ENCODE assay signal across 7 cellular contexts in the genomic region with DNA sequence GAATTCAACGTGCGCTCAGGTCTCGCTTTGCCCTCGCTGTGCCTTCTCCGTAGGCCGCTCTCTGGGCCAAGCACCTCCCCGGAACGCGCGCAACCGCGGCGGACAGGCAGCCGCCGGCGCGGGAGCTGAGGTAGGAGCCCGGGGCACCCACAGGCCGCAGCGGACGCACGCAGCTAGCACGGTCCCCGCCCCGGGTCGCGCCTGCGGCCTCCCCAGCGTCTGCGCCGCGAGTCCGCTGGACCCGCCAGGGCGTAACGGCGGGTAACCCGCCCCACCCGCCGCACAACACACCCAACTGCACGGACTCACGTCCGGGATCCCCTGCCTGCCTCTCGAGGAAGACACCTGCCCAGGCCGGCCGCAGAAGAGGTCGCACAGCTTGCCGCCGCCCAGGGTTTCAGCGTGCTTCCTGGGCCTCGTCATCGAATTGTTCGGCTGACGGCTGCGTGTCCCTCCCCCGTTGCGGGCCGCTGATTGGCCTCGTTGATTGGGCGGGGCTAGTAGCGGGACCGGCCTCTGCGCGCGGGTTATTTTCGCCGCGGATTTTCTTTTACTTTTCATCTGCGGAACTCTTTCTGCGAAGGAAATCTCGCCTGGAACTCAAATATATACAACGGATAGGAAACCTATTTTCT. TPM values are rescaled to one million over a fixed set of nuclear protein-coding genes. Genes with fewer than 3 reads are reported as not detected.
DNase-seq lines count a peak whose midpoint lies in the region; ATAC-seq and TF ChIP-seq lines count a peak whose summit lies in the region.

CLCC1 (minus strand) TSS at position 433 of the 635 bp plus-strand sequence. CDS start 13,047 bp downstream, outside the sequence.

- peak within 1 kb of the TSS; percentile 71 for H3K4me3 ChIP-seq in astrocyte of the cerebellum (ENCODE audit: low read depth, low read length)

- peak; percentile 93 for DNase-seq in NCI-H2029 (lab: John Stamatoyannopoulos, UW)
- DNase-seq in T-helper 22 cell (ENCODE audit: low read depth): peak; percentile 92
- DNase-seq in astrocyte of the cerebellum (ENCODE audit: low read depth): peak; percentile 65
- peak; percentile 97 for DNase-seq in hepatic stellate cell (ENCODE audit: low spot score)
- DNase-seq in renal cortical epithelial cell (ENCODE audit: low read depth): peak; percentile 79

- TF ChIP-seq CTCF in astrocyte of the cerebellum (IDR thresholded peaks at IDR 0.05; ENCODE audit: low read depth, low read length, missing control alignments): no peak

- in situ Hi-C loops in astrocyte of the cerebellum (cut with HindIII; ENCODE audit: low sequenced_read_pairs): no loop called here

- ATAC-seq in GM18502 (IDR thresholded peaks at IDR 0.05; ENCODE audit: poor library complexity, unreplicated experiment) (peak; percentile 95), HG02970 (IDR thresholded peaks at IDR 0.05; ENCODE audit: low FRiP score, unreplicated experiment) (peak; percentile 89)

RNA-seq across cellular contexts. Expression of gene CLCC1, which starts in this region (rescaled TPM):
- 45.7 and 46.4 TPM in 2 replicates for total RNA-seq in renal cortical epithelial cell

Comparison
In these comparisons a context has a peak if more than half of its experiments do, and no peak if none do; other contexts are left out.
1. Peak in every context shown above with its lines: DNase-seq, ATAC-seq and H3K4me3 ChIP-seq.